ENCODE assay signal across 27 cellular contexts in the genomic region with DNA sequence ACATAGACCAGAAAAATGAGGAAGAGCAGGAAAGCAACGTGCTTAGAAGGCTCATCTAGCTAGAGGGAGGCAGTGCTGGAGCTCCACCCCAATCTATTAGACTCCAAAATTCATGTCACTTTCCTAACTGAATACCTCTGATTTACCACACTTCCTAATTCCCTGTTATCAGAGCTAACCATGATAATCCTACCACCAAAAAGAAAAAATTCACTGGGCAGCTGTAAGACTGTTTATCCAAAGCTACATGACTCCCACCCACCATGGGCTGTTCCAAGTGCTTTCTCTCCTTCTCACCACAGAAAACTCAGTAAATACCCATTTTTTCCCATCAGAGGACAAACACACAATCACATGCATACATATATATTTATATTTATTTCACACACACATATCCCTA.
"Had no signal": no experiment of that assay in that cellular context is flagged by ENCODE, and none has a peak within 500 bp of the region (broad histone marks: within the 10 kb centered on the region; RNA-seq: fewer than 3 reads in every experiment).

No MANE protein-coding gene starts in this region.

- H3K4me1 Mint-ChIP-seq: stimulated activated effector memory CD8-positive, alpha-beta T cell treated with anti-CD3 and anti-CD28 coated beads, Interleukin-12 subunit alpha, Interleukin-12 subunit beta, amount 100 ng/mL, for 72 hours had no signal

- H3K9ac ChIP-seq: neural progenitor cell, parathyroid adenoma had no signal

- H3K27ac Mint-ChIP-seq: neural progenitor cell; progenitor cell of endocrine pancreas; stimulated activated effector memory CD8-positive, alpha-beta T cell treated with anti-CD3 and anti-CD28 coated beads, Interleukin-12 subunit alpha, Interleukin-12 subunit beta, amount 100 ng/mL, for 72 hours; stimulated activated naive B cell treated with anti-CD40 and anti-IgM and Interleukin-4, amounts not matched to agents 10 μg/mL and 1 μg/mL and 100 μg/mL, for 72 hours; stimulated activated naive CD8-positive, alpha-beta T cell treated with anti-CD3 and anti-CD28 coated beads, Interleukin-15, Interleukin-2, amounts not matched to agents 100 ng/mL and 50 ng/mL, for 24 hours had no signal

- H2AFZ ChIP-seq: neural progenitor cell, parathyroid adenoma had no signal

- H3K9me3 ChIP-seq: ovary, psoas muscle, right lobe of liver, sigmoid colon, stomach, thoracic aorta, thyroid gland, tibial nerve, upper lobe of left lung, vagina had no signal

- ATAC-seq: psoas muscle; right cardiac atrium; right lobe of liver; stimulated activated effector memory CD8-positive, alpha-beta T cell treated with anti-CD3 and anti-CD28 coated beads, Interleukin-12 subunit alpha, Interleukin-12 subunit beta, amount 100 ng/mL, for 72 hours had no signal

- H3K4me3 Mint-ChIP-seq: nephron; neural progenitor cell; stimulated activated effector memory CD8-positive, alpha-beta T cell treated with anti-CD3 and anti-CD28 coated beads, Interleukin-12 subunit alpha, Interleukin-12 subunit beta, amount 100 ng/mL, for 72 hours; stimulated activated naive B cell treated with anti-CD40 and anti-IgM and Interleukin-4, amounts not matched to agents 10 μg/mL and 1 μg/mL and 100 μg/mL, for 72 hours; stimulated activated naive CD8-positive, alpha-beta T cell treated with anti-CD3 and anti-CD28 coated beads, Interleukin-15, Interleukin-2, amounts not matched to agents 100 ng/mL and 50 ng/mL, for 24 hours had no signal

- H3K4me1 ChIP-seq: neural progenitor cell, parathyroid adenoma, psoas muscle, right lobe of liver, sigmoid colon, stomach, thyroid gland, tibial nerve, upper lobe of left lung, vagina had no signal

- FAIRE-seq: small intestine, urothelium cell line had no signal

- DNase-seq: occipital lobe; ovary; posterior cingulate gyrus; psoas muscle; right cardiac atrium; right lobe of liver; sigmoid colon; small intestine; stimulated activated CD4-positive, alpha-beta T cell treated with anti-CD3 and anti-CD28 coated beads, Interleukin-15, amount 100 ng/mL, for 24 hours; stimulated activated CD4-positive, alpha-beta T cell treated with anti-CD3 and anti-CD28 coated beads, Interleukin-2, amount 100 ng/mL, for 24 hours; stimulated activated CD4-positive, alpha-beta T cell treated with anti-CD3 and anti-CD28 coated beads, Interleukin-2, amount 100 ng/mL, for 48 hours; stimulated activated CD4-positive, alpha-beta T cell treated with anti-CD3 and anti-CD28 coated beads, Interleukin-4, amount 100 ng/mL, for 24 hours; stimulated activated naive B cell treated with anti-CD40 and anti-IgM and Interleukin-4, amounts not matched to agents 10 μg/mL and 1 μg/mL and 100 μg/mL, for 72 hours; stimulated activated naive CD4-positive, alpha-beta T cell treated with Interleukin-2 at 50 U/mL for 16 hours; stomach; thyroid gland; upper lobe of left lung had no signal

- H3K4me2 ChIP-seq: neural progenitor cell had no signal

- H3K36me3 Mint-ChIP-seq: neural progenitor cell; stimulated activated effector memory CD8-positive, alpha-beta T cell treated with anti-CD3 and anti-CD28 coated beads, Interleukin-12 subunit alpha, Interleukin-12 subunit beta, amount 100 ng/mL, for 72 hours; stimulated activated naive B cell treated with anti-CD40 and anti-IgM and Interleukin-4, amounts not matched to agents 10 μg/mL and 1 μg/mL and 100 μg/mL, for 72 hours had no signal

- H3K27ac ChIP-seq: neural progenitor cell, ovary, parathyroid adenoma, psoas muscle, right lobe of liver, sigmoid colon, stomach, thoracic aorta, thyroid gland, tibial nerve, upper lobe of left lung, vagina had no signal

- H3K36me3 ChIP-seq: neural progenitor cell, ovary, right lobe of liver, sigmoid colon, stomach, thoracic aorta, thyroid gland, tibial nerve, upper lobe of left lung, vagina had no signal

- H3K27me3 ChIP-seq: neural progenitor cell, ovary, right lobe of liver, sigmoid colon, stomach, thyroid gland, tibial nerve, upper lobe of left lung, vagina had no signal

- H3K9me3 Mint-ChIP-seq: neural progenitor cell; stimulated activated naive CD8-positive, alpha-beta T cell treated with anti-CD3 and anti-CD28 coated beads, Interleukin-15, Interleukin-2, amounts not matched to agents 100 ng/mL and 50 ng/mL, for 24 hours had no signal

- H3K27me3 Mint-ChIP-seq: progenitor cell of endocrine pancreas; stimulated activated naive B cell treated with anti-CD40 and anti-IgM and Interleukin-4, amounts not matched to agents 10 μg/mL and 1 μg/mL and 100 μg/mL, for 72 hours; stimulated activated naive CD8-positive, alpha-beta T cell treated with anti-CD3 and anti-CD28 coated beads, Interleukin-15, Interleukin-2, amounts not matched to agents 100 ng/mL and 50 ng/mL, for 24 hours had no signal

- H3K79me2 ChIP-seq: parathyroid adenoma had no signal

- H3K4me3 ChIP-seq: neural progenitor cell, ovary, psoas muscle, right lobe of liver, sigmoid colon, stomach, thoracic aorta, thyroid gland, tibial nerve, upper lobe of left lung, vagina had no signal
